8 cellular contexts compared by ENCODE assay signal in the genomic region with DNA sequence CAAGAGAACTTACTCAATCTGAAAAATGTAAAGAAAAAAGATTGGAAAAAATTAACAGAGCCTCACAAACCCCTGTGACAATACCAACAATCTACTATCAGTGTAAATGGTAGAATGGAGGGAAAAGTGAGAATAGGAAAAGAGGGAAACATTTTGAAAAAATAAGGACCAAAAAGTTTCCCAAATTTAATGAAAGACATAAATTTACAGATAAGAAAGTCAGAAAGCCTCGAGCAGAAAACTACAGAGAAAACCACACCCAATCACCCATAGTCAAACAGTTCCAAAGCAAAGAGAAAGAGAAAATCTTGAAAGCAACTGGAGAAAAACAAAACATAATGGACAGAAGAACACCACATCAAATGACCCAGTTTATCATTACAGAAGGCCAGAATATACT.
"Had no signal": no experiment of that assay in that cellular context is flagged by ENCODE, and none has a peak within 500 bp of the region (broad histone marks: within the 10 kb centered on the region; RNA-seq: fewer than 3 reads in every experiment).

No MANE protein-coding gene starts in this region.

- H3K27ac Mint-ChIP-seq: IgD-negative memory B cell had no signal

- H3K4me1 Mint-ChIP-seq: IgD-negative memory B cell had no signal

- ATAC-seq: HepG2, K562 had no signal

- H3K27ac ChIP-seq: HL-60, KMS-11 had no signal

- DNase-seq: IMR-90, KBM-7, KG1 had no signal

- H3K4me3 Mint-ChIP-seq: IgD-negative memory B cell had no signal

- H3K4me3 ChIP-seq: K562 had no signal
